In the genomic region with DNA sequence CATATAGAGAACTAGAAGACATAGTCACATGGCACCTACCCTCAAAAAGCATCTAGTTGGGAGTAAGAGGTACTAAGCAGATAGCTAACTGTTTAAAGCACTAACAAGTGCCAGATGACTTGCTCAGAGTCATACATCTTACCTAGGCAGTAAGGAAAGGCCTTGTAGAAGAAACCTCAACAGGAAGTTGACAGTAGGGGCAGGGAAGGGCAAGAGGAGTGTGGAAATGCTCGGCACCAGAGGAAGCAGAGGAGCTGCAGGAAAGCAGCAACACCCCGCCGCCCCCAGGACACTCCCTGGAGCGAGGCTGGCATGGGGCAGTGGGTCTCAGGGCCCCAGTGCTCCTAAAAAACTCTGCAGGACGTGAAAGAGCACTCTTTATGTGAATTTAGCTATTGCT, we compare ENCODE assay signal across 14 cellular contexts.
DNase-seq lines count a peak whose midpoint lies in the region; ATAC-seq and TF ChIP-seq lines count a peak whose summit lies in the region.
"Had no signal": no experiment of that assay in that cellular context is flagged by ENCODE, and none has a peak within 500 bp of the region (broad histone marks: within the 10 kb centered on the region; RNA-seq: fewer than 3 reads in every experiment).

No MANE protein-coding gene starts in this region.

- no peak overlapping the region for H4K8ac ChIP-seq in H9 (replicated peaks; ENCODE audit: insufficient read length, low read depth, low read length)

- H3K27me3 ChIP-seq in H9 (ENCODE audit: insufficient read depth, low read length) (no peaks in the 10 kb centered on the region), thyroid gland (no peaks in the 10 kb centered on the region)
- H3K27me3 ChIP-seq: colonic mucosa, uterus had no signal

- H3K36me3 Mint-ChIP-seq in CD14-positive monocyte, result peaks cover 35 to 39% of the 10 kb centered on the region in 2 donors
- peaks cover 59% of the 10 kb centered on the region for H3K36me3 Mint-ChIP-seq in activated CD4-positive, alpha-beta memory T cell treated with anti-CD3 and anti-CD28 coated beads, Interleukin-2, amount 10 ng/mL, durations not matched to agents 7 days and 5 days (ENCODE audit: low read depth)
- peaks cover 0 to 15% (median 4%) of the 10 kb centered on the region in 3 experiments; a peak in 4 of 7 replicates for H3K36me3 Mint-ChIP-seq in H9 (ENCODE audit: insufficient read depth in 1 of 3, low read depth in 3 of 3)

- no peak overlapping the region for H3K4ac ChIP-seq in H9 (ENCODE audit: low read depth, low read length)

- no peaks in the 10 kb centered on the region for H3K23me2 ChIP-seq in H9 (ENCODE audit: insufficient read length, low read depth, low read length, poor library complexity, severe bottlenecking)

- no peak overlapping the region for H2AFZ ChIP-seq in H9 (ENCODE audit: low read length)

- no peak overlapping the region for H3K56ac ChIP-seq in H9 (ENCODE audit: insufficient read length, low read depth, low read length)

- no peaks in the 10 kb centered on the region; the same call in 1 of the 2 replicates for H3K79me2 ChIP-seq in H9 (ENCODE audit: insufficient read depth, low read length)

- H3K4me3 Mint-ChIP-seq in CD14-positive monocyte (peak overlapping the region in 1 of 2 donors; percentile 60), H9 (no peak overlapping the region)
- H3K4me3 Mint-ChIP-seq in activated CD4-positive, alpha-beta memory T cell treated with anti-CD3 and anti-CD28 coated beads, Interleukin-2, amount 10 ng/mL, durations not matched to agents 7 days and 5 days, result no peak overlapping the region

- H3K4me1 ChIP-seq in H9 (ENCODE audit: insufficient read depth, low read length), result no peaks in the 10 kb centered on the region
- H3K4me1 ChIP-seq in thyroid gland, result peaks cover 26 to 46% of the 10 kb centered on the region in 2 donors
- H3K4me1 ChIP-seq: uterus had no signal

- no CpG with 5 or more reads among the region's 5 CpGs for WGBS in H9 (ENCODE audit: extremely low coverage, insufficient read length, low lambda C conversion rate)
- 67 to 74% methylated on average over 5 of the region's 5 CpGs for WGBS in thyroid gland, 2 donors

- no peak overlapping the region for H4K5ac ChIP-seq in H9 (ENCODE audit: insufficient read length, low read depth, low read length)

- POLR2A ChIA-PET in activated CD4-positive, alpha-beta memory T cell treated with anti-CD3 and anti-CD28 coated beads, Interleukin-2, amount 10 ng/mL, durations not matched to agents 7 days and 5 days (lab: Charles Lee), result interaction anchor here (0.6 to 1.9 kb wide), 8 partner anchors 10 to 95 kb away, joined by 3 to 18 read pairs (median 6); no protein-coding TSS in a partner anchor

- no peak overlapping the region for H4K91ac ChIP-seq in H9 (ENCODE audit: insufficient read length, low read depth, low read length)

- ATAC-seq in left lobe of liver, result peak; percentile 41
- ATAC-seq in HG03442 (IDR thresholded peaks at IDR 0.05; ENCODE audit: unreplicated experiment), result no peak

- H2BK120ac ChIP-seq in H9 (ENCODE audit: low read depth, low read length, poor library complexity, severe bottlenecking), result no peak overlapping the region

- no peak overlapping the region for H3K9ac ChIP-seq in H9 (ENCODE audit: extremely low read depth, insufficient read length, low read length)

- H3K27ac Mint-ChIP-seq in CD14-positive monocyte, result peak overlapping the region; percentile 66 to 94 (median 91)
- H3K27ac Mint-ChIP-seq in activated CD4-positive, alpha-beta memory T cell treated with anti-CD3 and anti-CD28 coated beads, Interleukin-2, amount 10 ng/mL, durations not matched to agents 7 days and 5 days, result peak overlapping the region; percentile 22
- H3K27ac Mint-ChIP-seq in H9, result peak overlapping the region in 1 of 3 experiments; percentile 4; a peak in 1 of 7 replicates

- no peaks in the 10 kb centered on the region for H3K36me3 ChIP-seq in thyroid gland
- H3K36me3 ChIP-seq: colonic mucosa, uterus had no signal

- no peak overlapping the region for H2BK5ac ChIP-seq in H9 (ENCODE audit: insufficient read length, low read length)

- TF ChIP-seq POLR2A in thyroid gland (IDR thresholded peaks at IDR 0.05), result no peak

- intact Hi-C loops in CD14-positive monocyte (cut with micrococcal nuclease), result no loop called here
- intact Hi-C loops in thyroid gland (cut with DNase I), result no loop called here

- TF ChIP-seq CTCF in CD14-positive monocyte (IDR thresholded peaks at IDR 0.05) (no peak), H9 (conservative IDR thresholded peaks at IDR 0.05) (no peak), thyroid gland (IDR thresholded peaks at IDR 0.05) (no peak)

- H3K23ac ChIP-seq in H9 (ENCODE audit: insufficient read length, low read depth, low read length), result no peak overlapping the region

- peaks cover 6% of the 10 kb centered on the region for H3K79me1 ChIP-seq in H9 (ENCODE audit: insufficient read depth, low read depth, low read length, poor library complexity, severe bottlenecking)

- DNase-seq in CD14-positive monocyte (ENCODE audit: low spot score) (peak; percentile 78), HT1080 (ENCODE audit: low read depth) (peak; percentile 43), left lobe of liver (ENCODE audit: low spot score) (peak; percentile 42), H9 (no peak), activated gamma-delta T cell (lab: John Stamatoyannopoulos, UW) (no peak), thyroid gland (no peak)
- DNase-seq in activated CD4-positive, alpha-beta memory T cell treated with anti-CD3 and anti-CD28 coated beads, Interleukin-2, amount 10 ng/mL, durations not matched to agents 7 days and 5 days, result no peak
- DNase-seq: Calu3; colonic mucosa; NCI-H187 treated with DMSO at 0.1 percent for 48 hours; SHP77; stimulated activated CD4-positive, alpha-beta T cell treated with anti-CD3 and anti-CD28 coated beads, Interleukin-4, amount 100 ng/mL, for 24 hours; uterus had no signal

- H3T11ph ChIP-seq in H9 (ENCODE audit: low read length), result no peak overlapping the region

- no peaks in the 10 kb centered on the region for H4K20me1 ChIP-seq in H9 (ENCODE audit: control insufficient read depth, insufficient read depth, insufficient read length)

- H3K27me3 Mint-ChIP-seq in CD14-positive monocyte (ENCODE audit: low read depth in 3 of 3) (no peaks in the 10 kb centered on the region), H9 (ENCODE audit: low read depth) (no peaks in the 10 kb centered on the region)
- no peaks in the 10 kb centered on the region for H3K27me3 Mint-ChIP-seq in activated CD4-positive, alpha-beta memory T cell treated with anti-CD3 and anti-CD28 coated beads, Interleukin-2, amount 10 ng/mL, durations not matched to agents 7 days and 5 days

- no peak overlapping the region for H3K14ac ChIP-seq in H9 (ENCODE audit: insufficient read depth, low read length)

- no peak overlapping the region for H3K27ac ChIP-seq in H9 (ENCODE audit: insufficient read length, low read depth, low read length)
- H3K27ac ChIP-seq in thyroid gland, result no peak overlapping the region
- H3K27ac ChIP-seq: colonic mucosa, uterus had no signal

- H2AK5ac ChIP-seq in H9 (ENCODE audit: insufficient read length, low read length), result no peak overlapping the region

- H3K4me2 ChIP-seq in H9 (ENCODE audit: insufficient read depth, insufficient read length, low read length), result no peak overlapping the region

- H3K4me1 Mint-ChIP-seq in CD14-positive monocyte (peaks cover 78% of the 10 kb centered on the region), H9 (peaks cover 4 to 6% of the 10 kb centered on the region in 2 experiments; a peak in 3 of 4 replicates)
- H3K4me1 Mint-ChIP-seq in activated CD4-positive, alpha-beta memory T cell treated with anti-CD3 and anti-CD28 coated beads, Interleukin-2, amount 10 ng/mL, durations not matched to agents 7 days and 5 days, result peaks cover 74% of the 10 kb centered on the region

- H3K9me3 Mint-ChIP-seq in CD14-positive monocyte, result no peaks in the 10 kb centered on the region
- no peaks in the 10 kb centered on the region for H3K9me3 Mint-ChIP-seq in activated CD4-positive, alpha-beta memory T cell treated with anti-CD3 and anti-CD28 coated beads, Interleukin-2, amount 10 ng/mL, durations not matched to agents 7 days and 5 days
- H3K9me3 Mint-ChIP-seq in H9, result no peaks in the 10 kb centered on the region

- H3K4me3 ChIP-seq in thyroid gland (replicated peaks in 1 of 3), result no peak overlapping the region
- H3K4me3 ChIP-seq: colonic mucosa, uterus had no signal

- H2BK12ac ChIP-seq in H9 (ENCODE audit: insufficient read length, low read depth, low read length), result no peak overlapping the region

- CTCF ChIA-PET in activated CD4-positive, alpha-beta memory T cell treated with anti-CD3 and anti-CD28 coated beads, Interleukin-2, amount 10 ng/mL, durations not matched to agents 7 days and 5 days (lab: Charles Lee), result interaction anchor here (0.7 to 1.5 kb wide), 2 partner anchors 10 to 83 kb away, joined by 3 to 9 read pairs; no protein-coding TSS in a partner anchor

- no peak overlapping the region for H3K18ac ChIP-seq in H9 (ENCODE audit: insufficient read length, low read depth, low read length)

- H2BK15ac ChIP-seq in H9 (ENCODE audit: low read depth, low read length), result no peak overlapping the region

- no peak overlapping the region for H2BK20ac ChIP-seq in H9 (ENCODE audit: low read depth, low read length, poor library complexity, severe bottlenecking)

- H3K9me3 ChIP-seq in H9 (ENCODE audit: control insufficient read depth, low read depth, low read length) (no peaks in the 10 kb centered on the region), thyroid gland (no peaks in the 10 kb centered on the region)
- H3K9me3 ChIP-seq: colonic mucosa, uterus had no signal

Comparison
In these comparisons a context has a peak if more than half of its experiments do, and no peak if none do; other contexts are left out.
1. DNase-seq: peak in CD14-positive monocyte (single experiment), HT1080 (single experiment) and left lobe of liver (single experiment); none in activated CD4-positive, alpha-beta memory T cell treated with anti-CD3 and anti-CD28 coated beads, Interleukin-2, amount 10 ng/mL, durations not matched to agents 7 days and 5 days (single experiment), H9 (single experiment), activated gamma-delta T cell (single experiment) and thyroid gland (0 of 2).